ENCODE assay signal across 22 cellular contexts in the genomic region with DNA sequence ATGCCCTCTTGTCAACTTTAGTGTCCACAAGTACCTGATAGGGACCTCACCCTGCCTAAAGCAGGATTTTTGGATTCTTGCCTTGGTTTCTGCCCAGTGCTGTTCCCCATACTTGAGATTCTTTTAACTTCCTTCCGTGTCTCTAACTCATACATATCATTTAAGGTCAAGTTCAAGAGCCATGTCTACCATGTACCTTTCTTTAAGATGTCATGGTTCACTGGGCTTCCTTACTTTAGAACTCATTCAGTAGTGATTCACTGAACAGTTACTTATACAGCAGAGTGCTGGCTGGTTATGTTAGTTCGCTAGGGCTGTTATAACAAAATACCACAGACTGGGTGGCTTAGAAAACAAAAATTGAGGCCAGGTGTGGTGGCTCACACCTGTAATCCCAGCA. TPM values are rescaled to one million over a fixed set of nuclear protein-coding genes. Genes with fewer than 3 reads are reported as not detected.
DNase-seq lines count a peak whose midpoint lies in the region; ATAC-seq and TF ChIP-seq lines count a peak whose summit lies in the region.
"Had no signal": no experiment of that assay in that cellular context is flagged by ENCODE, and none has a peak within 500 bp of the region (broad histone marks: within the 10 kb centered on the region; RNA-seq: fewer than 3 reads in every experiment).

No MANE protein-coding gene starts in this region.

- no peak overlapping the region for H3K4me3 ChIP-seq in right lobe of liver
- H3K4me3 ChIP-seq in upper lobe of left lung = no peak overlapping the region

- H3K4me3 Mint-ChIP-seq in activated CD4-positive, alpha-beta T cell treated with anti-CD3 and anti-CD28 coated beads, Interleukin-2, amount 10 ng/mL, durations not matched to agents 24 days and 14 days = no peak overlapping the region
- H3K4me3 Mint-ChIP-seq: CD4-positive, alpha-beta T cell had no signal

- no peak for TF ChIP-seq POLR2A in right lobe of liver (IDR thresholded peaks at IDR 0.05)
- no peak for TF ChIP-seq POLR2A in upper lobe of left lung (IDR thresholded peaks at IDR 0.05)

- H3K27ac ChIP-seq in VCaP (peak overlapping the region; percentile 71), right lobe of liver (peak overlapping the region in 2 of 3 donors; percentile 66 to 74), upper lobe of left lung (peak overlapping the region; percentile 78 to 86 (median 84))
- H3K27ac ChIP-seq: 22Rv1 had no signal

- no peaks in the 10 kb centered on the region for H3K9me3 Mint-ChIP-seq in activated CD4-positive, alpha-beta T cell treated with anti-CD3 and anti-CD28 coated beads, Interleukin-2, amount 10 ng/mL, durations not matched to agents 24 days and 14 days

- no peak overlapping the region for H3K27ac Mint-ChIP-seq in activated CD4-positive, alpha-beta T cell treated with anti-CD3 and anti-CD28 coated beads, Interleukin-2, amount 10 ng/mL, durations not matched to agents 24 days and 14 days
- H3K27ac Mint-ChIP-seq: CD4-positive, alpha-beta T cell had no signal

- no peaks in the 10 kb centered on the region for H3K27me3 Mint-ChIP-seq in activated CD4-positive, alpha-beta T cell treated with anti-CD3 and anti-CD28 coated beads, Interleukin-2, amount 10 ng/mL, durations not matched to agents 24 days and 14 days
- H3K27me3 Mint-ChIP-seq: CD4-positive, alpha-beta T cell had no signal

- no peak for ATAC-seq in right lobe of liver
- no peak for ATAC-seq in upper lobe of left lung (ENCODE audit: low FRiP score in 2 of 2)
- no peak for ATAC-seq in GM21825 (IDR thresholded peaks at IDR 0.05; ENCODE audit: unreplicated experiment)
- ATAC-seq in HG03565 (IDR thresholded peaks at IDR 0.05; ENCODE audit: unreplicated experiment) = no peak
- ATAC-seq: SK-N-SH treated with all-trans-retinoic acid at 6 μM for 48 hours had no signal

- peak; percentile 50 for DNase-seq in activated CD4-positive, alpha-beta T cell treated with anti-CD3 and anti-CD28 coated beads, Interleukin-2, amount 10 ng/mL, durations not matched to agents 24 days and 14 days
- no peak for DNase-seq in activated CD4-positive, alpha-beta T cell treated with anti-CD3 and anti-CD28 coated beads for 4 hours
- DNase-seq in right lobe of liver (no peak), upper lobe of left lung (no peak), NCI-H2196 treated with DMSO at 0.1 percent for 48 hours (lab: John Stamatoyannopoulos, UW; ENCODE audit: unreplicated experiment) (no peak)
- DNase-seq: BE2C; Caco-2; CD4-positive, alpha-beta T cell; MM.1S; NCI-H1092 treated with DMSO at 0.1 percent for 48 hours; NCI-H146; NCI-H2029 treated with DMSO at 0.1 percent for 48 hours; NCI-H2171 treated with DMSO at 0.1 percent for 48 hours; NCI-H446 treated with DMSO at 0.1 percent for 48 hours; NCI-H748 treated with DMSO at 0.1 percent for 48 hours; NK-92 treated with Interleukin-12 subunit alpha and Interleukin-12 subunit beta, amount 100 ng/mL, for 24 hours; SIG-M5 had no signal

- H3K36me3 ChIP-seq in right lobe of liver (no peaks in the 10 kb centered on the region), upper lobe of left lung (no peaks in the 10 kb centered on the region)
- H3K36me3 ChIP-seq: BE2C had no signal

- H3K4me1 Mint-ChIP-seq in activated CD4-positive, alpha-beta T cell treated with anti-CD3 and anti-CD28 coated beads, Interleukin-2, amount 10 ng/mL, durations not matched to agents 24 days and 14 days = peaks cover 21% of the 10 kb centered on the region

- H3K4me1 ChIP-seq in right lobe of liver (peaks cover 0 to 13% (median 6%) of the 10 kb centered on the region in 4 donors), upper lobe of left lung (peaks cover 25 to 42% (median 32%) of the 10 kb centered on the region in 4 donors)
- H3K4me1 ChIP-seq: BE2C had no signal

- H3K27me3 ChIP-seq in right lobe of liver (no peaks in the 10 kb centered on the region), upper lobe of left lung (no peaks in the 10 kb centered on the region)

- TF ChIP-seq EP300 in upper lobe of left lung (IDR thresholded peaks at IDR 0.05) = no peak

- intact Hi-C loops in activated CD4-positive, alpha-beta T cell treated with anti-CD3 and anti-CD28 coated beads, Interleukin-2, amount 10 ng/mL, durations not matched to agents 24 days and 14 days (cut with micrococcal nuclease) = no loop called here
- intact Hi-C loops in right lobe of liver (cut with DNase I) = loop anchor here (5.0 kb wide), 1 partner anchor 41 kb away; no protein-coding TSS in a partner anchor

- no peaks in the 10 kb centered on the region for H3K9me3 ChIP-seq in right lobe of liver
- no peaks in the 10 kb centered on the region for H3K9me3 ChIP-seq in upper lobe of left lung
- H3K9me3 ChIP-seq: BE2C, Caco-2 had no signal

- no peaks in the 10 kb centered on the region for H3K36me3 Mint-ChIP-seq in activated CD4-positive, alpha-beta T cell treated with anti-CD3 and anti-CD28 coated beads, Interleukin-2, amount 10 ng/mL, durations not matched to agents 24 days and 14 days (ENCODE audit: low read depth)

- TF ChIP-seq CTCF in VCaP (conservative IDR thresholded peaks at IDR 0.05) (no peak), right lobe of liver (IDR thresholded peaks at IDR 0.05) (no peak), upper lobe of left lung (IDR thresholded peaks at IDR 0.05) (no peak)

- 78% methylated on average over 2 of the region's 2 CpGs for WGBS in right lobe of liver (ENCODE audit: insufficient coverage, low coverage, low lambda C conversion rate, missing lambda C conversion rate)
- 65 to 71% methylated on average over 2 of the region's 2 CpGs for WGBS in upper lobe of left lung, 2 donors

RNA-seq across cellular contexts. Expression of gene CFAP58, which starts 5.0 kb away (rescaled TPM):
- total RNA-seq in activated CD4-positive, alpha-beta T cell treated with anti-CD3 and anti-CD28 coated beads, Interleukin-2, amount 10 ng/mL, durations not matched to agents 24 days and 14 days = 0.16 and 0.19 TPM in 2 replicates
- 1 to 10 TPM in 1 of 6 experiments, under 1 TPM in 3, not detected in 2; 0.10 to 2.9 (median 0.15) TPM for total RNA-seq in right lobe of liver
- 10 to 100 TPM in 1 of 6 donors, 1 to 10 TPM in 3, under 1 TPM in 2; 0.14 to 11.0 (median 1.0) TPM for total RNA-seq in upper lobe of left lung
- total RNA-seq: Caco-2; CD4-positive, alpha-beta T cell had no signal

RNA-seq across cellular contexts. Expression of gene ITPRIP, which starts 10.3 kb away (rescaled TPM):
- total RNA-seq in activated CD4-positive, alpha-beta T cell treated with anti-CD3 and anti-CD28 coated beads, Interleukin-2, amount 10 ng/mL, durations not matched to agents 24 days and 14 days = 14.7 and 15.4 TPM in 2 replicates
- total RNA-seq in right lobe of liver (1 to 10 TPM; 2.9 to 9.7 (median 7.7) TPM), upper lobe of left lung (10 to 100 TPM; 28.3 to 86.2 (median 34.4) TPM)
